25 cellular contexts compared by ENCODE assay signal in genomic region chr2:57397550-57398360, GRCh38.
"Had no signal": no experiment of that assay in that cellular context is flagged by ENCODE, and none has a peak within 500 bp of the region (broad histone marks: within the 10 kb centered on the region; RNA-seq: fewer than 3 reads in every experiment).

No MANE protein-coding gene starts in this region.

- H3K4me3 Mint-ChIP-seq: activated CD4-positive, alpha-beta memory T cell treated with anti-CD3 and anti-CD28 coated beads for 36 hours; activated CD4-positive, alpha-beta T cell treated with anti-CD3 and anti-CD28 coated beads, Interleukin-2, amount 10 ng/mL, durations not matched to agents 7 days and 5 days; activated naive CD8-positive, alpha-beta T cell treated with anti-CD3 and anti-CD28 coated beads, Interleukin-2, amount 50 U/mL, for 24 hours; activated T-cell treated with anti-CD3 and anti-CD28 coated beads, Interleukin-2, amount 50 U/mL, for 4 hours; brain; T-cell had no signal

- H3K4me3 ChIP-seq: SK-N-MC had no signal

- DNase-seq: activated CD4-positive, alpha-beta memory T cell treated with anti-CD3 and anti-CD28 coated beads for 36 hours; activated CD4-positive, alpha-beta T cell treated with anti-CD3 and anti-CD28 coated beads, Interleukin-2, amount 10 ng/mL, durations not matched to agents 7 days and 5 days; activated CD4-positive, CD25-positive, alpha-beta regulatory T cell; activated CD8-positive, alpha-beta memory T cell treated with anti-CD3 and anti-CD28 coated beads for 24 hours; activated effector memory CD4-positive, alpha-beta T cell treated with anti-CD3 and anti-CD28 coated beads, Interleukin-2, amount 50 U/mL, for 16 hours; activated naive CD4-positive, alpha-beta T cell treated with Interleukin-2 at 50 U/mL for 16 hours; activated naive CD8-positive, alpha-beta T cell treated with anti-CD3 and anti-CD28 coated beads, Interleukin-2, amount 50 U/mL, for 24 hours; activated T-cell treated with anti-CD3 and anti-CD28 coated beads, Interleukin-2, amount 50 U/mL, for 4 hours; amniotic stem cell; NCI-H1092; NCI-H1417; NCI-H1930; NCI-H2107; NCI-H2171 treated with DMSO at 0.1 percent for 48 hours; NCI-H226; NCI-H510A; NCI-H526 treated with DMSO at 0.1 percent for 48 hours; NCI-H82; T-cell; T-helper 2 cell had no signal

- H3K27ac ChIP-seq: KMS-11, SK-N-MC, VCaP had no signal

- ATAC-seq: activated naive CD4-positive, alpha-beta T cell treated with anti-CD3 and anti-CD28 coated beads, Interleukin-2, amount 50 U/mL, for 72 hours; activated naive CD8-positive, alpha-beta T cell treated with anti-CD3 and anti-CD28 coated beads, Interleukin-2, amount 50 U/mL, for 24 hours; activated T-cell treated with anti-CD3 and anti-CD28 coated beads, Interleukin-2, amount 50 U/mL, for 4 hours; T-cell had no signal

- H3K27ac Mint-ChIP-seq: activated CD4-positive, alpha-beta memory T cell treated with anti-CD3 and anti-CD28 coated beads for 36 hours; activated CD4-positive, alpha-beta T cell treated with anti-CD3 and anti-CD28 coated beads, Interleukin-2, amount 10 ng/mL, durations not matched to agents 7 days and 5 days; activated naive CD8-positive, alpha-beta T cell treated with anti-CD3 and anti-CD28 coated beads, Interleukin-2, amount 50 U/mL, for 24 hours; brain; T-cell had no signal

- H3K27me3 Mint-ChIP-seq: activated CD4-positive, alpha-beta memory T cell treated with anti-CD3 and anti-CD28 coated beads for 36 hours; activated CD4-positive, alpha-beta T cell treated with anti-CD3 and anti-CD28 coated beads, Interleukin-2, amount 10 ng/mL, durations not matched to agents 7 days and 5 days; activated naive CD8-positive, alpha-beta T cell treated with anti-CD3 and anti-CD28 coated beads, Interleukin-2, amount 50 U/mL, for 24 hours; brain; T-cell had no signal

- H3K4me1 Mint-ChIP-seq: activated CD4-positive, alpha-beta T cell treated with anti-CD3 and anti-CD28 coated beads, Interleukin-2, amount 10 ng/mL, durations not matched to agents 7 days and 5 days; activated naive CD8-positive, alpha-beta T cell treated with anti-CD3 and anti-CD28 coated beads, Interleukin-2, amount 50 U/mL, for 24 hours; T-cell had no signal

- H3K36me3 Mint-ChIP-seq: brain, T-cell had no signal

- H3K9me3 Mint-ChIP-seq: brain had no signal
